Comparison of ENCODE assay signal across 15 cellular contexts in the genomic region with DNA sequence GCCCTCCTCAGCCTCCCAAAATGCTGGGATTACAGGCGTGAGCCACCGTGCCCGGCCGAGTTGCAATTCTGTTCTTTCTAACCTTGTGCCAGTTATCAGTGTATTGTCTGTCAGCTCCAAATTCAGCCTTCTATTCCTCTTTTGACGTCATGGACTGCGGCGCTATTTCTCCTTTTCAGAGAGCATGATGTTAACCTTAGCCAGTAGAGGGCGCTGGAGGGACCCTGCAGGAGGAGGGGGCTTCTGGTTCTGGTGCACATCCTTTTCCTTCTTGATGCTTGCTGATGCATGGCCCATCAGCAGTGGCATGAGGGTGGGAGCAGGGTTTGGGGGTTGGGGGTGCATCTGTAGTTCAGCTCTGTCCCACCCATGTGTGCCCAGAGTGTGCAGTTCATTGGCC.
DNase-seq lines count a peak whose midpoint lies in the region; ATAC-seq and TF ChIP-seq lines count a peak whose summit lies in the region.
"Had no signal": no experiment of that assay in that cellular context is flagged by ENCODE, and none has a peak within 500 bp of the region (broad histone marks: within the 10 kb centered on the region; RNA-seq: fewer than 3 reads in every experiment).

No MANE protein-coding gene starts in this region.

- CTCF ChIA-PET in activated CD8-positive, alpha-beta T cell treated with anti-CD3 and anti-CD28 coated beads for 36 hours (lab: Charles Lee) = interaction anchor here (0.8 to 1.3 kb wide), 2 partner anchors 16 to 27 kb away, joined by 3 read pairs; no protein-coding TSS in a partner anchor
- CTCF ChIA-PET in activated CD8-positive, alpha-beta T cell treated with anti-CD3 and anti-CD28 coated beads, Interleukin-2, amount 10 ng/mL, durations not matched to agents 7 days and 5 days (lab: Charles Lee) = interaction anchor here (0.6 to 1.5 kb wide), 4 partner anchors 10 to 741 kb away, joined by 3 to 5 read pairs (median 4); no protein-coding TSS in a partner anchor
- CTCF ChIA-PET in CD4-positive, alpha-beta T cell (lab: Charles Lee) = interaction anchor here (0.7 kb wide), 1 partner anchor 14 kb away, joined by 3 read pairs; no protein-coding TSS in a partner anchor

- H3K36me3 Mint-ChIP-seq in activated CD8-positive, alpha-beta T cell treated with anti-CD3 and anti-CD28 coated beads for 36 hours (ENCODE audit: low read depth) = no peaks in the 10 kb centered on the region
- H3K36me3 Mint-ChIP-seq in activated CD8-positive, alpha-beta T cell treated with anti-CD3 and anti-CD28 coated beads, Interleukin-2, amount 10 ng/mL, durations not matched to agents 7 days and 5 days (ENCODE audit: low read depth) = no peaks in the 10 kb centered on the region
- no peaks in the 10 kb centered on the region for H3K36me3 Mint-ChIP-seq in progenitor cell of endocrine pancreas (ENCODE audit: insufficient read depth)
- no peaks in the 10 kb centered on the region for H3K36me3 Mint-ChIP-seq in CD4-positive, alpha-beta T cell (ENCODE audit: low read depth)
- H3K36me3 Mint-ChIP-seq: activated naive CD8-positive, alpha-beta T cell treated with anti-CD3 and anti-CD28 coated beads for 36 hours; stimulated activated memory B cell treated with anti-CD40 and anti-IgM and Interleukin-4, amounts not matched to agents 10 μg/mL and 1 μg/mL and 100 μg/mL, for 72 hours had no signal

- H3K4me1 ChIP-seq in SJCRH30 = no peaks in the 10 kb centered on the region
- H3K4me1 ChIP-seq: esophagus squamous epithelium, parathyroid adenoma had no signal

- peak; percentile 34 for TF ChIP-seq CTCF in activated CD8-positive, alpha-beta T cell treated with anti-CD3 and anti-CD28 coated beads for 36 hours (IDR thresholded peaks at IDR 0.05)
- TF ChIP-seq CTCF in progenitor cell of endocrine pancreas (IDR thresholded peaks at IDR 0.05; ENCODE audit: unreplicated experiment) = peak; percentile 20
- TF ChIP-seq CTCF in CD4-positive, alpha-beta T cell (IDR thresholded peaks at IDR 0.05) = no peak

- H3K4me3 ChIP-seq in H7 (ENCODE audit: insufficient read depth, low read depth, low read length) (no peak overlapping the region), SJCRH30 (no peak overlapping the region)
- H3K4me3 ChIP-seq: esophagus squamous epithelium had no signal

- no peak for ATAC-seq in activated CD8-positive, alpha-beta T cell treated with anti-CD3 and anti-CD28 coated beads for 36 hours
- no peak for ATAC-seq in activated CD8-positive, alpha-beta T cell treated with anti-CD3 and anti-CD28 coated beads, Interleukin-2, amount 10 ng/mL, durations not matched to agents 7 days and 5 days
- no peak for ATAC-seq in GM19455 (IDR thresholded peaks at IDR 0.05; ENCODE audit: unreplicated experiment)
- ATAC-seq in CD4-positive, alpha-beta T cell (ENCODE audit: poor library complexity) = no peak
- no peak for ATAC-seq in HG03378 (IDR thresholded peaks at IDR 0.05; ENCODE audit: unreplicated experiment)
- ATAC-seq: stimulated activated memory B cell treated with anti-CD40 and anti-IgM and Interleukin-4, amounts not matched to agents 10 μg/mL and 1 μg/mL and 100 μg/mL, for 72 hours had no signal

- POLR2A ChIA-PET in activated CD8-positive, alpha-beta T cell treated with anti-CD3 and anti-CD28 coated beads for 36 hours (lab: Charles Lee) = no interaction called here
- POLR2A ChIA-PET in activated CD8-positive, alpha-beta T cell treated with anti-CD3 and anti-CD28 coated beads, Interleukin-2, amount 10 ng/mL, durations not matched to agents 7 days and 5 days (lab: Charles Lee) = no interaction called here
- POLR2A ChIA-PET in CD4-positive, alpha-beta T cell (lab: Charles Lee) = no interaction called here

- H3K27ac Mint-ChIP-seq in activated CD8-positive, alpha-beta T cell treated with anti-CD3 and anti-CD28 coated beads for 36 hours = no peak overlapping the region
- H3K27ac Mint-ChIP-seq in activated CD8-positive, alpha-beta T cell treated with anti-CD3 and anti-CD28 coated beads, Interleukin-2, amount 10 ng/mL, durations not matched to agents 7 days and 5 days = no peak overlapping the region
- H3K27ac Mint-ChIP-seq in progenitor cell of endocrine pancreas = no peak overlapping the region
- H3K27ac Mint-ChIP-seq in CD4-positive, alpha-beta T cell = no peak overlapping the region
- H3K27ac Mint-ChIP-seq: activated naive CD8-positive, alpha-beta T cell treated with anti-CD3 and anti-CD28 coated beads for 36 hours; stimulated activated memory B cell treated with anti-CD40 and anti-IgM and Interleukin-4, amounts not matched to agents 10 μg/mL and 1 μg/mL and 100 μg/mL, for 72 hours had no signal

- no peaks in the 10 kb centered on the region for H3K36me3 ChIP-seq in H7 (replicated peaks; ENCODE audit: control insufficient read depth, insufficient read depth, low read length)
- no peaks in the 10 kb centered on the region for H3K36me3 ChIP-seq in SJCRH30
- H3K36me3 ChIP-seq: esophagus squamous epithelium had no signal

- DNase-seq in activated CD8-positive, alpha-beta T cell treated with anti-CD3 and anti-CD28 coated beads for 36 hours = peak; percentile 6
- no peak for DNase-seq in activated CD8-positive, alpha-beta T cell treated with anti-CD3 and anti-CD28 coated beads, Interleukin-2, amount 10 ng/mL, durations not matched to agents 7 days and 5 days
- DNase-seq in H7 = peak; percentile 16
- peak; percentile 5 to 26 for DNase-seq in SJCRH30
- DNase-seq in progenitor cell of endocrine pancreas (ENCODE audit: low spot score, unreplicated experiment) = no peak
- no peak for DNase-seq in CD4-positive, alpha-beta T cell
- DNase-seq: activated naive CD8-positive, alpha-beta T cell treated with anti-CD3 and anti-CD28 coated beads for 36 hours; esophagus squamous epithelium; mesendoderm; NCI-H1694; NK-92 treated with Interleukin-12 subunit alpha and Interleukin-12 subunit beta, amount 100 ng/mL, for 24 hours had no signal

- H3K4me3 Mint-ChIP-seq in activated CD8-positive, alpha-beta T cell treated with anti-CD3 and anti-CD28 coated beads for 36 hours = no peak overlapping the region
- H3K4me3 Mint-ChIP-seq in activated CD8-positive, alpha-beta T cell treated with anti-CD3 and anti-CD28 coated beads, Interleukin-2, amount 10 ng/mL, durations not matched to agents 7 days and 5 days = no peak overlapping the region
- no peak overlapping the region for H3K4me3 Mint-ChIP-seq in progenitor cell of endocrine pancreas (ENCODE audit: low read depth)
- no peak overlapping the region for H3K4me3 Mint-ChIP-seq in CD4-positive, alpha-beta T cell
- H3K4me3 Mint-ChIP-seq: activated naive CD8-positive, alpha-beta T cell treated with anti-CD3 and anti-CD28 coated beads for 36 hours; stimulated activated memory B cell treated with anti-CD40 and anti-IgM and Interleukin-4, amounts not matched to agents 10 μg/mL and 1 μg/mL and 100 μg/mL, for 72 hours had no signal

- H3K27me3 Mint-ChIP-seq in activated CD8-positive, alpha-beta T cell treated with anti-CD3 and anti-CD28 coated beads for 36 hours = peaks cover 2% of the 10 kb centered on the region
- no peaks in the 10 kb centered on the region for H3K27me3 Mint-ChIP-seq in activated CD8-positive, alpha-beta T cell treated with anti-CD3 and anti-CD28 coated beads, Interleukin-2, amount 10 ng/mL, durations not matched to agents 7 days and 5 days (ENCODE audit: low read depth)
- H3K27me3 Mint-ChIP-seq in progenitor cell of endocrine pancreas = no peaks in the 10 kb centered on the region
- peaks cover 11% of the 10 kb centered on the region for H3K27me3 Mint-ChIP-seq in CD4-positive, alpha-beta T cell
- H3K27me3 Mint-ChIP-seq: activated naive CD8-positive, alpha-beta T cell treated with anti-CD3 and anti-CD28 coated beads for 36 hours; stimulated activated memory B cell treated with anti-CD40 and anti-IgM and Interleukin-4, amounts not matched to agents 10 μg/mL and 1 μg/mL and 100 μg/mL, for 72 hours had no signal

- no peaks in the 10 kb centered on the region for H3K4me1 Mint-ChIP-seq in activated CD8-positive, alpha-beta T cell treated with anti-CD3 and anti-CD28 coated beads for 36 hours (ENCODE audit: low read depth)
- no peaks in the 10 kb centered on the region for H3K4me1 Mint-ChIP-seq in activated CD8-positive, alpha-beta T cell treated with anti-CD3 and anti-CD28 coated beads, Interleukin-2, amount 10 ng/mL, durations not matched to agents 7 days and 5 days (ENCODE audit: low read depth)
- H3K4me1 Mint-ChIP-seq in progenitor cell of endocrine pancreas (ENCODE audit: low read depth) = peaks cover 8% of the 10 kb centered on the region
- no peaks in the 10 kb centered on the region for H3K4me1 Mint-ChIP-seq in CD4-positive, alpha-beta T cell (ENCODE audit: low read depth)
- H3K4me1 Mint-ChIP-seq: activated naive CD8-positive, alpha-beta T cell treated with anti-CD3 and anti-CD28 coated beads for 36 hours; stimulated activated memory B cell treated with anti-CD40 and anti-IgM and Interleukin-4, amounts not matched to agents 10 μg/mL and 1 μg/mL and 100 μg/mL, for 72 hours had no signal

- H3K9me3 ChIP-seq in SJCRH30 (replicated peaks) = no peaks in the 10 kb centered on the region
- H3K9me3 ChIP-seq in CD4-positive, alpha-beta T cell (ENCODE audit: control insufficient read depth, low read length) = no peaks in the 10 kb centered on the region
- H3K9me3 ChIP-seq: esophagus squamous epithelium had no signal

- H3K9me3 Mint-ChIP-seq in activated CD8-positive, alpha-beta T cell treated with anti-CD3 and anti-CD28 coated beads for 36 hours = no peaks in the 10 kb centered on the region
- H3K9me3 Mint-ChIP-seq in activated CD8-positive, alpha-beta T cell treated with anti-CD3 and anti-CD28 coated beads, Interleukin-2, amount 10 ng/mL, durations not matched to agents 7 days and 5 days (ENCODE audit: insufficient read depth) = no peaks in the 10 kb centered on the region
- H3K9me3 Mint-ChIP-seq in progenitor cell of endocrine pancreas (ENCODE audit: low read depth) = no peaks in the 10 kb centered on the region
- H3K9me3 Mint-ChIP-seq in CD4-positive, alpha-beta T cell = no peaks in the 10 kb centered on the region
- H3K9me3 Mint-ChIP-seq: activated naive CD8-positive, alpha-beta T cell treated with anti-CD3 and anti-CD28 coated beads for 36 hours; stimulated activated memory B cell treated with anti-CD40 and anti-IgM and Interleukin-4, amounts not matched to agents 10 μg/mL and 1 μg/mL and 100 μg/mL, for 72 hours had no signal

- no peak overlapping the region for H3K27ac ChIP-seq in SJCRH30
- H3K27ac ChIP-seq in CD4-positive, alpha-beta T cell (ENCODE audit: low read depth, low read length) = no peak overlapping the region
- H3K27ac ChIP-seq: esophagus squamous epithelium, parathyroid adenoma had no signal

- intact Hi-C loops in activated CD8-positive, alpha-beta T cell treated with anti-CD3 and anti-CD28 coated beads for 36 hours (cut with micrococcal nuclease) = no loop called here
- intact Hi-C loops in CD4-positive, alpha-beta T cell (cut with DNase I, micrococcal nuclease) = no loop called here

- H3K27me3 ChIP-seq in H7 (ENCODE audit: control insufficient read depth, insufficient read depth, low read length) (no peaks in the 10 kb centered on the region), SJCRH30 (no peaks in the 10 kb centered on the region)
- peaks cover 5% of the 10 kb centered on the region for H3K27me3 ChIP-seq in CD4-positive, alpha-beta T cell (ENCODE audit: control insufficient read depth, insufficient read depth, low read length)
- H3K27me3 ChIP-seq: esophagus squamous epithelium had no signal

Comparison
In these comparisons a context has a peak if more than half of its experiments do, and no peak if none do; other contexts are left out.
1. DNase-seq: peak in activated CD8-positive, alpha-beta T cell treated with anti-CD3 and anti-CD28 coated beads for 36 hours (single experiment), H7 (single experiment) and SJCRH30 (2 of 2); none in activated CD8-positive, alpha-beta T cell treated with anti-CD3 and anti-CD28 coated beads, Interleukin-2, amount 10 ng/mL, durations not matched to agents 7 days and 5 days (single experiment), progenitor cell of endocrine pancreas (single experiment) and CD4-positive, alpha-beta T cell (0 of 10).